In the genomic region with DNA sequence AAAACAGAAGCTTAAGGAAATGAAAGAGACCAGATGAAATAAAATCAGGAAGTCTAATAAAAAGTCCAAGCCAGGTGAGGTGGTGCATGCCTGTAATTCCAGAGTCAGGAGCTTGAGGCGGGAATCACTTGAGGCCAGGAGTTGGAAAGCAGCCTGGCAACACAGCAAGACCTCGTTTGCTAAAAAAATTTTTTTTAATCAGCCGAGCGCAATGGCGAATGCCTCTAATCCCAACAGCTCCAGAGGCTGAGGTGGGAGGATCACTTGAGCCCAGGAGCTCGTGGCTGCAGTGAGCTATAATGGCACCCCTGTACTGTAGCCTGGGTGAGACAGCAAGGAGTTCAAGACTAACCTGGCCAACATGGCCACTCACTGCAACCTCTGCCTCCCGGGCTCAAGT, we compare ENCODE assay signal across 26 cellular contexts. TPM values are rescaled to one million over a fixed set of nuclear protein-coding genes. Genes with fewer than 3 reads are reported as not detected.
DNase-seq lines count a peak whose midpoint lies in the region; ATAC-seq, FAIRE-seq and TF ChIP-seq lines count a peak whose summit lies in the region.
"Had no signal": no experiment of that assay in that cellular context is flagged by ENCODE, and none has a peak within 500 bp of the region (broad histone marks: within the 10 kb centered on the region; RNA-seq: fewer than 3 reads in every experiment).

No MANE protein-coding gene starts in this region.

- H3K4ac ChIP-seq in H1 (replicated peaks; ENCODE audit: insufficient read length, low read depth, low read length) = no peak overlapping the region

- H3K36me3 ChIP-seq in H1 (ENCODE audit: control insufficient read depth in 2 of 4, insufficient read depth in 4 of 4, low read length in 3 of 4) (no peaks in the 10 kb centered on the region), neural progenitor cell (no peaks in the 10 kb centered on the region)
- H3K36me3 ChIP-seq: adrenal gland, BE2C, thoracic aorta had no signal

- no peak for FAIRE-seq in H1 (lab: Jason Lieb, UNC)
- FAIRE-seq: bronchial epithelial cell, GM18507, RCC 7860, small intestine had no signal

- peaks cover 34% of the 10 kb centered on the region for H3K79me1 ChIP-seq in H1 (ENCODE audit: low read depth, low read length)

- H3K79me2 ChIP-seq in H1 (ENCODE audit: control insufficient read depth in 1 of 2, insufficient read depth in 2 of 2, low read length in 2 of 2) (peaks cover 33 to 93% of the 10 kb centered on the region in 2 experiments), neural progenitor cell (ENCODE audit: low read depth) (peaks cover 97% of the 10 kb centered on the region)

- H3K4me3 Mint-ChIP-seq in neural progenitor cell = no peak overlapping the region
- H3K4me3 Mint-ChIP-seq: activated B cell treated with CpG ODN at 0.5 μM for 24 hours; activated naive CD4-positive, alpha-beta T cell treated with anti-CD3 and anti-CD28 coated beads for 36 hours; activated T-cell treated with anti-CD3 and anti-CD28 coated beads, Interleukin-2, amount 50 U/mL, for 72 hours; stimulated activated naive CD8-positive, alpha-beta T cell treated with anti-CD3 and anti-CD28 coated beads, Interleukin-15, Interleukin-2, amounts not matched to agents 100 ng/mL and 50 ng/mL, for 24 hours had no signal

- H3K23me2 ChIP-seq in H1 (ENCODE audit: low read depth, low read length) = no peaks in the 10 kb centered on the region

- no peaks in the 10 kb centered on the region for H3K9me3 ChIP-seq in H1 (ENCODE audit: insufficient read depth in 2 of 2, low read depth in 1 of 2, low read length in 1 of 2)
- no peaks in the 10 kb centered on the region for H3K9me3 ChIP-seq in neural progenitor cell (ENCODE audit: low read depth)
- H3K9me3 ChIP-seq: adrenal gland, BE2C, SJCRH30, thoracic aorta had no signal

- H3K14ac ChIP-seq in H1 (ENCODE audit: insufficient read length) = no peak overlapping the region

- ATAC-seq in GM19452 (IDR thresholded peaks at IDR 0.05; ENCODE audit: unreplicated experiment) = no peak
- ATAC-seq: activated T-cell treated with anti-CD3 and anti-CD28 coated beads, Interleukin-2, amount 50 U/mL, for 72 hours; esophagus mucosa; foreskin keratinocyte; naive thymus-derived CD8-positive, alpha-beta T cell had no signal

- CTCF ChIA-PET in RWPE1 (lab: Yijun Ruan, JAX) = interaction anchor here (0.6 to 0.8 kb wide), 2 partner anchors 180 to 396 kb away, joined by 3 read pairs; no protein-coding TSS in a partner anchor
- CTCF ChIA-PET in H1 (lab: Charles Lee; ENCODE audit: partially characterized antibody) = interaction anchor here (0.7 to 1.8 kb wide), 10 partner anchors 8 to 392 kb away, joined by 3 to 11 read pairs (median 4); a partner anchor contains a TSS

- POLR2A ChIA-PET in RWPE1 (lab: Yijun Ruan, JAX; ENCODE audit: low non-redundant PET) = interaction anchor here (0.6 kb wide), 1 partner anchor 8 kb away, joined by 3 read pairs; a partner anchor contains a TSS
- POLR2A ChIA-PET in H1 (lab: Charles Lee; ENCODE audit: partially characterized antibody) = interaction anchor here (1.1 to 3.0 kb wide), 8 partner anchors 8 to 179 kb away, joined by 3 to 10 read pairs (median 5); a partner anchor contains a TSS

- H4K20me1 ChIP-seq in H1 (replicated peaks in 1 of 2; ENCODE audit: control insufficient read depth in 1 of 2, insufficient read depth in 2 of 2, low read length in 2 of 2) = peaks cover 5 to 19% of the 10 kb centered on the region in 2 experiments
- H4K20me1 ChIP-seq in neural progenitor cell (ENCODE audit: low read depth) = peaks cover 36% of the 10 kb centered on the region

- in situ Hi-C loops in G401 (cut with HindIII; ENCODE audit: low sequenced_read_pairs) = no loop called here

- H4K5ac ChIP-seq in H1 (ENCODE audit: insufficient read length, low read depth, low read length) = no peak overlapping the region

- no peak overlapping the region for H3K18ac ChIP-seq in H1 (ENCODE audit: extremely low read depth, low read length)

- peaks cover 4% of the 10 kb centered on the region for H3K4me1 Mint-ChIP-seq in neural progenitor cell

- H2BK5ac ChIP-seq in H1 (ENCODE audit: low read depth, low read length) = no peak overlapping the region

- peak overlapping the region; percentile 26 for H3K27ac Mint-ChIP-seq in neural progenitor cell
- H3K27ac Mint-ChIP-seq: activated B cell treated with CpG ODN at 0.5 μM for 24 hours; activated naive CD4-positive, alpha-beta T cell treated with anti-CD3 and anti-CD28 coated beads for 36 hours; stimulated activated naive CD8-positive, alpha-beta T cell treated with anti-CD3 and anti-CD28 coated beads, Interleukin-15, Interleukin-2, amounts not matched to agents 100 ng/mL and 50 ng/mL, for 24 hours had no signal

- H2AK5ac ChIP-seq in H1 (ENCODE audit: low read depth, low read length) = no peak overlapping the region

- H4K91ac ChIP-seq in H1 (replicated peaks; ENCODE audit: insufficient read length, low read length) = no peak overlapping the region

- H3K4me1 ChIP-seq in H1 (replicated peaks in 1 of 4; ENCODE audit: control insufficient read depth in 3 of 4, insufficient read depth in 4 of 4, low read length in 3 of 4) = no peaks in the 10 kb centered on the region; a peak in 1 of 7 replicates
- H3K4me1 ChIP-seq in neural progenitor cell = peaks cover 6% of the 10 kb centered on the region
- H3K4me1 ChIP-seq: BE2C, SJCRH30 had no signal

- H2BK15ac ChIP-seq in H1 (ENCODE audit: low read length) = no peak overlapping the region

- no peak for TF ChIP-seq CTCF in RWPE1 (conservative IDR thresholded peaks at IDR 0.05; ENCODE audit: low read depth)
- no peak for TF ChIP-seq CTCF in H1 (IDR thresholded peaks at IDR 0.05; ENCODE audit: control extremely low read depth in 1 of 3, insufficient read depth in 1 of 3, low read depth in 1 of 3, low read length in 3 of 3)
- TF ChIP-seq CTCF in neural progenitor cell (IDR thresholded peaks at IDR 0.05) = no peak

- no peak for TF ChIP-seq POLR2A in H1 (IDR thresholded peaks at IDR 0.05; ENCODE audit: control extremely low read depth in 1 of 2, low read depth in 2 of 2, low read length in 2 of 2)

- H3K4me2 ChIP-seq in H1 (ENCODE audit: insufficient read depth in 1 of 2, low read depth in 2 of 2, low read length in 2 of 2) (no peak overlapping the region), neural progenitor cell (no peak overlapping the region)

- no peak overlapping the region for H4K8ac ChIP-seq in H1 (ENCODE audit: extremely low read depth, insufficient read depth, low read length)

- WGBS in H1 (ENCODE audit: extremely low coverage in 1 of 2, insufficient coverage in 1 of 2, insufficient read length in 1 of 2, insufficient replicate concordance in 2 of 2, low coverage in 1 of 2, low lambda C conversion rate in 2 of 2, missing lambda C conversion rate in 1 of 2), 2 experiments = 92% methylated on average over 7 of the region's 7 CpGs; no CpG with 5 or more reads in 1 of the 2 experiments

- H2BK20ac ChIP-seq in H1 (ENCODE audit: low read length) = no peak overlapping the region

- H3F3A ChIP-seq in neural progenitor cell (ENCODE audit: low read depth) = no peaks in the 10 kb centered on the region

- no peak overlapping the region for H3K4me3 ChIP-seq in H1 (ENCODE audit: extremely low read depth in 1 of 4, insufficient read depth in 2 of 4, low read depth in 3 of 4, low read length in 4 of 4)
- no peak overlapping the region for H3K4me3 ChIP-seq in neural progenitor cell
- H3K4me3 ChIP-seq: adrenal gland, GM23248, SJCRH30, thoracic aorta had no signal

- H3K9ac ChIP-seq in H1 (replicated peaks in 1 of 4; ENCODE audit: extremely low read depth in 1 of 4, low read depth in 3 of 4, low read length in 3 of 4) (no peak overlapping the region), neural progenitor cell (no peak overlapping the region)
- H3K9ac ChIP-seq: GM23248 had no signal

- no peak overlapping the region for H3K56ac ChIP-seq in H1 (replicated peaks; ENCODE audit: insufficient read length, low read depth, low read length)

- H2BK120ac ChIP-seq in H1 (replicated peaks; ENCODE audit: low read depth, low read length) = no peak overlapping the region

- no peaks in the 10 kb centered on the region for H3K27me3 Mint-ChIP-seq in neural progenitor cell (ENCODE audit: insufficient read depth, low read depth)
- H3K27me3 Mint-ChIP-seq: activated B cell treated with CpG ODN at 0.5 μM for 24 hours; naive thymus-derived CD8-positive, alpha-beta T cell; stimulated activated naive CD8-positive, alpha-beta T cell treated with anti-CD3 and anti-CD28 coated beads, Interleukin-15, Interleukin-2, amounts not matched to agents 100 ng/mL and 50 ng/mL, for 24 hours had no signal

- no peak for TF ChIP-seq RAD21 in H1 (IDR thresholded peaks at IDR 0.05 in 1 of 2, conservative IDR thresholded peaks at IDR 0.05 in 1 of 2; ENCODE audit: low read depth in 2 of 2, low read length in 2 of 2)

- DNase-seq in G401 (ENCODE audit: low spot score) (peak; percentile 60), RWPE1 (ENCODE audit: low spot score) (no peak), H1 (ENCODE audit: low read depth in 1 of 2, low spot score in 2 of 2) (peak in 1 of 2 experiments; percentile 44), neural progenitor cell (ENCODE audit: low spot score) (peak; percentile 5), activated gamma-delta T cell (lab: John Stamatoyannopoulos, UW) (no peak), globus pallidus (ENCODE audit: low spot score) (no peak)
- DNase-seq: activated B cell treated with CpG ODN at 0.5 μM for 24 hours; activated CD4-positive, alpha-beta T cell treated with anti-CD3 and anti-CD28 coated beads, Interleukin-2, amount 50 U/mL, for 1 hour; activated naive CD4-positive, alpha-beta T cell treated with anti-CD3 and anti-CD28 coated beads for 36 hours; activated T-cell treated with anti-CD3 and anti-CD28 coated beads, Interleukin-2, amount 50 U/mL, for 72 hours; BE2C; foreskin keratinocyte; GM23248; Kasumi-1; naive thymus-derived CD8-positive, alpha-beta T cell; NCI-H1694; SJCRH30; small intestine had no signal

- no peak for TF ChIP-seq EP300 in H1 (IDR thresholded peaks at IDR 0.05; ENCODE audit: borderline replicate concordance in 1 of 2, low read depth in 2 of 2, low read length in 2 of 2)

- no peak overlapping the region for H2BK12ac ChIP-seq in H1 (ENCODE audit: low read depth, low read length)

- H3K36me3 Mint-ChIP-seq in neural progenitor cell = peaks cover 8% of the 10 kb centered on the region

- H3K9me3 Mint-ChIP-seq in neural progenitor cell = no peaks in the 10 kb centered on the region
- H3K9me3 Mint-ChIP-seq: activated B cell treated with CpG ODN at 0.5 μM for 24 hours; activated naive CD4-positive, alpha-beta T cell treated with anti-CD3 and anti-CD28 coated beads for 36 hours; activated T-cell treated with anti-CD3 and anti-CD28 coated beads, Interleukin-2, amount 50 U/mL, for 72 hours; naive thymus-derived CD8-positive, alpha-beta T cell; stimulated activated naive CD8-positive, alpha-beta T cell treated with anti-CD3 and anti-CD28 coated beads, Interleukin-15, Interleukin-2, amounts not matched to agents 100 ng/mL and 50 ng/mL, for 24 hours had no signal

- H2AFZ ChIP-seq in H1 (ENCODE audit: low read length) (no peak overlapping the region), neural progenitor cell (replicated peaks) (no peak overlapping the region)
- H2AFZ ChIP-seq: GM23248 had no signal

- no peaks in the 10 kb centered on the region for H3K27me3 ChIP-seq in H1 (replicated peaks in 1 of 4; ENCODE audit: control insufficient read depth in 3 of 4, extremely low read depth in 1 of 4, insufficient read depth in 3 of 4, low read length in 3 of 4)
- no peaks in the 10 kb centered on the region for H3K27me3 ChIP-seq in neural progenitor cell
- H3K27me3 ChIP-seq: adrenal gland, BE2C, foreskin keratinocyte, SJCRH30 had no signal

- H3K27ac ChIP-seq in RWPE1 (0 out of 2 replicates have a peak overlapping the region, but pooled peaks have one; percentile 6), H1 (ENCODE audit: low read depth, low read length) (no peak overlapping the region), neural progenitor cell (no peak overlapping the region)
- H3K27ac ChIP-seq: foreskin keratinocyte, GM23248, SJCRH30, thoracic aorta had no signal

- H3K23ac ChIP-seq in H1 (ENCODE audit: insufficient read length) = no peak overlapping the region

RNA-seq across cellular contexts. Expression of a gene that starts 8.0 kb away (rescaled TPM):
- 76.6 and 101 TPM in 2 replicates for total RNA-seq in G401 (2014; rRNA removed; shearing (Covaris generic))
- 88.6 and 89.3 TPM in 2 replicates for total RNA-seq in H1 (2021; fragmentation: NEBNext Ultra II Directional; extraction: Animal tissue kit (Norgen Biotek cat#: 25700))
- polyA plus RNA-seq in H1 (2011; rRNA removed) = 24.4 and 33.5 TPM in 2 replicates
- polyA plus RNA-seq in H1 (2011; cell fraction: cytosol; rRNA removed) = 41.1 TPM
- 39.0 TPM for polyA plus RNA-seq in H1 (2011; cell fraction: nucleus; rRNA removed)
- 51.8 to 62.5 TPM (median 55.3 TPM) in 4 replicates for polyA plus RNA-seq in H1 (2012, experiment 1 of 2)
- 11.7 TPM for polyA plus RNA-seq in H1 (2012, experiment 2 of 2)
- polyA plus RNA-seq in H1 (2013, experiment 1 of 2) = 64.7 TPM
- 70.4 TPM for polyA plus RNA-seq in H1 (2013, experiment 2 of 2)
- 56.4 and 70.2 TPM in 2 replicates for polyA minus RNA-seq in H1 (2011; rRNA and poly(A)+ RNA removed)
- polyA minus RNA-seq in H1 (2011; cell fraction: cytosol; rRNA and poly(A)+ RNA removed) = 45.1 TPM
- 47.8 TPM for polyA minus RNA-seq in H1 (2011; cell fraction: nucleus; rRNA and poly(A)+ RNA removed)
- 54.7 and 58.7 TPM in 2 replicates for total RNA-seq in neural progenitor cell (ENCODE audit: low replicate concordance)

RNA-seq across cellular contexts. Expression of a gene that starts 34.8 kb away (rescaled TPM):
- 53.5 and 86.0 TPM in 2 replicates for total RNA-seq in G401 (2014; rRNA removed; shearing (Covaris generic))
- 59.9 and 60.7 TPM in 2 replicates for total RNA-seq in H1 (2021; fragmentation: NEBNext Ultra II Directional; extraction: Animal tissue kit (Norgen Biotek cat#: 25700))
- 22.8 and 34.9 TPM in 2 replicates for polyA plus RNA-seq in H1 (2011; rRNA removed)
- polyA plus RNA-seq in H1 (2011; cell fraction: cytosol; rRNA removed) = 52.0 TPM
- 26.5 TPM for polyA plus RNA-seq in H1 (2011; cell fraction: nucleus; rRNA removed)
- 55.5 to 71.0 TPM (median 61.5 TPM) in 4 replicates for polyA plus RNA-seq in H1 (2012, experiment 1 of 2)
- polyA plus RNA-seq in H1 (2012, experiment 2 of 2) = 10.8 TPM
- polyA plus RNA-seq in H1 (2013, experiment 1 of 2) = 45.7 TPM
- 51.1 TPM for polyA plus RNA-seq in H1 (2013, experiment 2 of 2)
- polyA minus RNA-seq in H1 (2011; rRNA and poly(A)+ RNA removed) = 21.8 and 30.4 TPM in 2 replicates
- 15.0 TPM for polyA minus RNA-seq in H1 (2011; cell fraction: cytosol; rRNA and poly(A)+ RNA removed)
- polyA minus RNA-seq in H1 (2011; cell fraction: nucleus; rRNA and poly(A)+ RNA removed) = 19.7 TPM
- 21.0 and 27.2 TPM in 2 replicates for total RNA-seq in neural progenitor cell (ENCODE audit: low replicate concordance)

Comparison
In these comparisons a context has a peak if more than half of its experiments do, and no peak if none do; other contexts are left out.
1. DNase-seq: peak in G401 (single experiment) and neural progenitor cell (single experiment); none in RWPE1 (single experiment), activated gamma-delta T cell (single experiment) and globus pallidus (single experiment).